ENCODE assay signal across 20 cellular contexts in the genomic region with DNA sequence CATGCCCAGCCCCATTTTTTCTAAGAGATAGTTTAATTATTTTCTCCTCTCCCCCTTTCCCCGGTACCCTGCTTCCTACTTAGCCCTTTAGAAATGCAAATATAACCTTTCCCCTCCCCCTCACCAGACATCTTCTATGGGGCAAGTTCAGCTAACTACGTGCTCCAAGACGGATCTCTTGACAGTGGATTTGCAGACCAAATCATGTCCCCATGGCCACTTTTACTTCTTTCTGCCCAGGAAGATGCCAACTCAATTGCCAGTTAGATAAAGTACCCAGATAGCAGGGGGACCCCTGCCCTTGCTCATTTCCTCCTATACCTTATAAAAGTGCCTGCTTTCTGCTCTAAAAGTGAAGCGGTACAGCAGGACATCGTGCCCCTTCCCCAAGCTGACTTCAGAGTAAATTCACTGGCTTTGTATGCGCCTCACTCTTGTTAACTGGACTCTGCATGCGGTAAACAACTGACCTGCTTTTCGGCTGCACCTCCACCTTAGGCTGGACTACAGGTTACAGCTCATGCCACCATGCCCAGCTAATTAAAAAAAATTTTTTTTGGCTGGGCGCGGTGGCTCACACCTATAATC.
"Had no signal": no experiment of that assay in that cellular context is flagged by ENCODE, and none has a peak within 500 bp of the region (broad histone marks: within the 10 kb centered on the region; RNA-seq: fewer than 3 reads in every experiment).

No MANE protein-coding gene starts in this region.

- H3K36me3 ChIP-seq: brain microvascular endothelial cell, left lung, prostate gland, right atrium auricular region, thyroid gland, uterus had no signal

- ATAC-seq: activated T-cell treated with anti-CD3 and anti-CD28 coated beads, Interleukin-2, amount 50 U/mL, for 4 hours; left lung; T-cell had no signal

- H3K27ac ChIP-seq: brain microvascular endothelial cell, left lung, prostate gland, right atrium auricular region, thyroid gland, uterus had no signal

- DNase-seq: activated CD4-positive, alpha-beta T cell treated with anti-CD3 and anti-CD28 coated beads, Interleukin-2, amount 10 ng/mL, durations not matched to agents 7 days and 5 days; activated CD8-positive, alpha-beta memory T cell treated with anti-CD3 and anti-CD28 coated beads, Interleukin-2, amount 50 U/mL, for 4 hours; activated naive CD4-positive, alpha-beta T cell treated with anti-CD3 and anti-CD28 coated beads, Interleukin-2, amount 10 ng/mL, durations not matched to agents 7 days and 5 days; activated T-cell treated with anti-CD3 and anti-CD28 coated beads, Interleukin-2, amount 50 U/mL, for 4 hours; aorta; brain microvascular endothelial cell; central memory CD4-positive, alpha-beta T cell; foreskin melanocyte; left lung; occipital lobe; stimulated activated CD4-positive, alpha-beta T cell treated with anti-CD3 and anti-CD28 coated beads, Interleukin-12 subunit alpha, Interleukin-12 subunit beta, amount 100 ng/mL, for 4 hours; stimulated activated CD4-positive, alpha-beta T cell treated with anti-CD3 and anti-CD28 coated beads, Interleukin-1b, Interleukin-23, amount 100 ng/mL, for 48 hours; stimulated activated CD8-positive, alpha-beta memory T cell treated with anti-CD3 and anti-CD28 coated beads, Interleukin-4, amount 100 ng/mL, for 48 hours; stimulated activated naive CD4-positive, alpha-beta T cell treated with Interleukin-2 at 50 U/mL for 16 hours; T-cell; T-helper 9 cell; thyroid gland; uterus had no signal

- H3K9me3 Mint-ChIP-seq: activated CD4-positive, alpha-beta T cell treated with anti-CD3 and anti-CD28 coated beads, Interleukin-2, amount 10 ng/mL, durations not matched to agents 7 days and 5 days; activated naive CD4-positive, alpha-beta T cell treated with anti-CD3 and anti-CD28 coated beads, Interleukin-2, amount 10 ng/mL, durations not matched to agents 7 days and 5 days; activated T-cell treated with anti-CD3 and anti-CD28 coated beads, Interleukin-2, amount 50 U/mL, for 4 hours; T-cell had no signal

- H3K4me1 ChIP-seq: prostate gland, thyroid gland, uterus had no signal

- H3K27me3 ChIP-seq: brain microvascular endothelial cell, left lung, right atrium auricular region, thyroid gland, uterus had no signal

- H3K4me3 Mint-ChIP-seq: activated CD4-positive, alpha-beta T cell treated with anti-CD3 and anti-CD28 coated beads, Interleukin-2, amount 10 ng/mL, durations not matched to agents 7 days and 5 days; activated naive CD4-positive, alpha-beta T cell treated with anti-CD3 and anti-CD28 coated beads, Interleukin-2, amount 10 ng/mL, durations not matched to agents 7 days and 5 days; activated T-cell treated with anti-CD3 and anti-CD28 coated beads, Interleukin-2, amount 50 U/mL, for 4 hours; T-cell had no signal

- H3K27me3 Mint-ChIP-seq: activated CD4-positive, alpha-beta T cell treated with anti-CD3 and anti-CD28 coated beads, Interleukin-2, amount 10 ng/mL, durations not matched to agents 7 days and 5 days; activated naive CD4-positive, alpha-beta T cell treated with anti-CD3 and anti-CD28 coated beads, Interleukin-2, amount 10 ng/mL, durations not matched to agents 7 days and 5 days; T-cell had no signal

- H3K4me3 ChIP-seq: left lung, prostate gland, right atrium auricular region, thyroid gland, uterus had no signal

- H3K27ac Mint-ChIP-seq: activated CD4-positive, alpha-beta T cell treated with anti-CD3 and anti-CD28 coated beads, Interleukin-2, amount 10 ng/mL, durations not matched to agents 7 days and 5 days; activated naive CD4-positive, alpha-beta T cell treated with anti-CD3 and anti-CD28 coated beads, Interleukin-2, amount 10 ng/mL, durations not matched to agents 7 days and 5 days; T-cell had no signal

- H3K36me3 Mint-ChIP-seq: activated naive CD4-positive, alpha-beta T cell treated with anti-CD3 and anti-CD28 coated beads, Interleukin-2, amount 10 ng/mL, durations not matched to agents 7 days and 5 days had no signal

- H3K9me3 ChIP-seq: left lung, prostate gland, right atrium auricular region, thyroid gland, uterus had no signal
